29 cellular contexts compared by ENCODE assay signal in the genomic region with DNA sequence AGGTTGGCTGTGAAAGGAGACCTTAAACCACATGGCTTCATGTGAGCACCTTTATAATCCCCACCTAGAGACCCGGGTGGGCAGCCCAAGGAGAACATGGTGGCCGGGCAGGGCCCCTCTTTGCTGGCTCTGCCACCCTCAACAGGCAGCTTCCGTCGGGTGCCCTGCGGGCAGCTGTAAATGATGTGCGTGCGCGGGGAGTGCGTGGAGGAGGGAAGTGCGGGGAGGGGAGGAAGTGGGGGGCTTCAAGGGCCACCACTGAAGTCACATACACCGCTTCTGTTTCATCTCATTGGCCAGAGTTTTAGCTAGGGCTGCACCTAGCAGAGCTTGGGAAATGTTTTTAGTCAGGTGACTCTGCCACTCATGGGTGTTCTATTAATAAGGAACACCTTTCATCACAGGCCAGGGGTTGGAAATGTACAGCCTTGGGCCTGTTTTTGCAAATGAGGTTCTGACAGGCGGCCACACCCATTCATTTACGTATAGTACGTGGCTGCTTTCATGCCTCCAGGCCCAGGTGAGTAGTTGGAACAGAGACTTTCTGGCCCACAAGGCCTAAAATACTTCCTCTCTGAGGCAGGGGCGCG. TPM values are rescaled to one million over a fixed set of nuclear protein-coding genes. Genes with fewer than 3 reads are reported as not detected.
DNase-seq lines count a peak whose midpoint lies in the region; ATAC-seq and TF ChIP-seq lines count a peak whose summit lies in the region.
"Had no signal": no experiment of that assay in that cellular context is flagged by ENCODE, and none has a peak within 500 bp of the region (broad histone marks: within the 10 kb centered on the region; RNA-seq: fewer than 3 reads in every experiment).

No MANE protein-coding gene starts in this region.

- no peaks in the 10 kb centered on the region for H4K20me1 ChIP-seq in mammary epithelial cell (ENCODE audit: insufficient read depth, low read length)

- peaks cover 50% of the 10 kb centered on the region for H3K36me3 Mint-ChIP-seq in MCF 10A (ENCODE audit: insufficient read depth, unreplicated experiment)
- H3K36me3 Mint-ChIP-seq in T-cell: peaks cover 57% of the 10 kb centered on the region
- peaks cover 65% of the 10 kb centered on the region for H3K36me3 Mint-ChIP-seq in activated T-helper 2 cell treated with anti-CD3 and anti-CD28 coated beads, Interferon-gamma antibody, Interleukin-2, Interleukin-4, amounts not matched to agents 10 μg/mL and 5 μg/mL and 100 μg/mL, durations not matched to agents 14 hours and 24 hours and 36 hours (ENCODE audit: low read depth)

- dilution Hi-C loops in mammary epithelial cell (cut with HindIII; ENCODE audit: low sequenced_read_pairs): no loop called here

- H3K27me3 Mint-ChIP-seq in MCF 10A (ENCODE audit: insufficient read depth, unreplicated experiment): no peaks in the 10 kb centered on the region
- H3K27me3 Mint-ChIP-seq in T-cell: no peaks in the 10 kb centered on the region
- no peaks in the 10 kb centered on the region for H3K27me3 Mint-ChIP-seq in activated T-helper 2 cell treated with anti-CD3 and anti-CD28 coated beads, Interferon-gamma antibody, Interleukin-2, Interleukin-4, amounts not matched to agents 10 μg/mL and 5 μg/mL and 100 μg/mL, durations not matched to agents 14 hours and 24 hours and 36 hours (ENCODE audit: low read depth)
- H3K27me3 Mint-ChIP-seq: progenitor cell of endocrine pancreas had no signal

- no peak overlapping the region for H3K27ac ChIP-seq in mammary epithelial cell (ENCODE audit: insufficient read depth, low read depth, low read length)
- no peak overlapping the region for H3K27ac ChIP-seq in spleen
- H3K27ac ChIP-seq: brain microvascular endothelial cell, sigmoid colon, tibial nerve had no signal

- ATAC-seq in T-cell (replicated peaks in 1 of 4) (peak in 1 of 4 experiments; percentile 19), esophagus mucosa (peak; percentile 61)
- ATAC-seq: activated CD4-positive, CD25-positive, alpha-beta regulatory T cell treated with anti-CD3 and anti-CD28 coated beads, Interleukin-2, amount 50 U/mL, for 24 hours had no signal

- no peak for TF ChIP-seq POLR2A in spleen (IDR thresholded peaks at IDR 0.05)

- intact Hi-C loops in mammary epithelial cell (cut with micrococcal nuclease): no loop called here
- intact Hi-C loops in MCF 10A (cut with micrococcal nuclease): no loop called here
- intact Hi-C loops in spleen (cut with DNase I; ENCODE audit: low total_unique reads): no loop called here
- intact Hi-C loops in activated T-helper 2 cell treated with anti-CD3 and anti-CD28 coated beads, Interferon-gamma antibody, Interleukin-2, Interleukin-4, amounts not matched to agents 10 μg/mL and 5 μg/mL and 100 μg/mL, durations not matched to agents 14 hours and 24 hours and 36 hours (cut with micrococcal nuclease): no loop called here

- no peak for TF ChIP-seq CTCF in mammary epithelial cell (conservative IDR thresholded peaks at IDR 0.05 in 1 of 2, IDR thresholded peaks at IDR 0.05 in 1 of 2; ENCODE audit: extremely low read depth in 1 of 2, insufficient read depth in 1 of 2, low read depth in 1 of 2, low read length in 2 of 2)
- no peak for TF ChIP-seq CTCF in MCF 10A (IDR thresholded peaks at IDR 0.05; ENCODE audit: unreplicated experiment)
- no peak for TF ChIP-seq CTCF in spleen (IDR thresholded peaks at IDR 0.05 in 8 of 11, conservative IDR thresholded peaks at IDR 0.05 in 3 of 11)

- POLR2A ChIA-PET in MCF 10A (lab: Yijun Ruan, JAX): interaction anchor here (3.4 kb wide), 1 partner anchor 14 kb away, joined by 16 read pairs; a partner anchor contains a TSS
- POLR2A ChIA-PET in T-cell (lab: Charles Lee): no interaction called here

- H3K4me3 ChIP-seq in mammary epithelial cell (replicated peaks in 1 of 3; ENCODE audit: insufficient read depth in 1 of 3, low read depth in 2 of 3, low read length in 3 of 3) (no peak overlapping the region), spleen (no peak overlapping the region)
- H3K4me3 ChIP-seq: sigmoid colon, tibial nerve had no signal

- in situ Hi-C loops in mammary epithelial cell (cut with MboI; ENCODE audit: low sequenced_read_pairs in 2 of 2): no loop called here

- no peak overlapping the region for H3K27ac Mint-ChIP-seq in MCF 10A (ENCODE audit: low read depth, unreplicated experiment)
- H3K27ac Mint-ChIP-seq in T-cell: peak overlapping the region in 1 of 2 donors; percentile 99
- no peak overlapping the region for H3K27ac Mint-ChIP-seq in activated T-helper 2 cell treated with anti-CD3 and anti-CD28 coated beads, Interferon-gamma antibody, Interleukin-2, Interleukin-4, amounts not matched to agents 10 μg/mL and 5 μg/mL and 100 μg/mL, durations not matched to agents 14 hours and 24 hours and 36 hours
- H3K27ac Mint-ChIP-seq: progenitor cell of endocrine pancreas had no signal

- H3K36me3 ChIP-seq in mammary epithelial cell (ENCODE audit: insufficient read depth, low read length) (peaks cover 7% of the 10 kb centered on the region), spleen (peaks cover 0 to 77% (median 36%) of the 10 kb centered on the region in 6 donors)

- H3K4me2 ChIP-seq in mammary epithelial cell (ENCODE audit: insufficient read depth, low read depth, low read length): no peak overlapping the region

- H3K4me1 Mint-ChIP-seq in MCF 10A (ENCODE audit: insufficient read depth, unreplicated experiment) (peaks cover 7% of the 10 kb centered on the region), T-cell (peaks cover 56 to 64% (median 58%) of the 10 kb centered on the region in 3 donors)
- peaks cover 32% of the 10 kb centered on the region for H3K4me1 Mint-ChIP-seq in activated T-helper 2 cell treated with anti-CD3 and anti-CD28 coated beads, Interferon-gamma antibody, Interleukin-2, Interleukin-4, amounts not matched to agents 10 μg/mL and 5 μg/mL and 100 μg/mL, durations not matched to agents 14 hours and 24 hours and 36 hours (ENCODE audit: low read depth)

- H3K9me3 Mint-ChIP-seq in MCF 10A (ENCODE audit: unreplicated experiment): no peaks in the 10 kb centered on the region
- H3K9me3 Mint-ChIP-seq in T-cell: no peaks in the 10 kb centered on the region
- H3K9me3 Mint-ChIP-seq in activated T-helper 2 cell treated with anti-CD3 and anti-CD28 coated beads, Interferon-gamma antibody, Interleukin-2, Interleukin-4, amounts not matched to agents 10 μg/mL and 5 μg/mL and 100 μg/mL, durations not matched to agents 14 hours and 24 hours and 36 hours: no peaks in the 10 kb centered on the region

- H3K9me3 ChIP-seq in mammary epithelial cell (replicated peaks; ENCODE audit: insufficient read depth, low read length) (no peaks in the 10 kb centered on the region), spleen (no peaks in the 10 kb centered on the region)
- H3K9me3 ChIP-seq: sigmoid colon, tibial nerve had no signal

- H3K4me1 ChIP-seq in mammary epithelial cell (ENCODE audit: insufficient read depth, low read length): peaks cover 6% of the 10 kb centered on the region
- H3K4me1 ChIP-seq in spleen: peaks cover 0 to 35% (median 15%) of the 10 kb centered on the region in 6 donors

- H3K79me2 ChIP-seq in mammary epithelial cell (ENCODE audit: insufficient read depth, low read length): peaks cover 49% of the 10 kb centered on the region

- H2AFZ ChIP-seq in mammary epithelial cell (ENCODE audit: low read depth, low read length): no peak overlapping the region

- H3K27me3 ChIP-seq in mammary epithelial cell (ENCODE audit: insufficient read depth, low read length) (no peaks in the 10 kb centered on the region), spleen (replicated peaks in 1 of 7) (no peaks in the 10 kb centered on the region)
- H3K27me3 ChIP-seq: brain microvascular endothelial cell, sigmoid colon, tibial nerve had no signal

- BruUV-seq in mammary epithelial cell (replicated peaks; lab: Mats Ljungman, UMichigan) (no TSS peak), MCF 10A (replicated peaks; lab: Mats Ljungman, UMichigan) (no TSS peak)

- H3K4me3 Mint-ChIP-seq in MCF 10A (ENCODE audit: unreplicated experiment): no peak overlapping the region
- H3K4me3 Mint-ChIP-seq in T-cell: peak overlapping the region in 2 of 3 donors; percentile 61 to 84
- H3K4me3 Mint-ChIP-seq in activated T-helper 2 cell treated with anti-CD3 and anti-CD28 coated beads, Interferon-gamma antibody, Interleukin-2, Interleukin-4, amounts not matched to agents 10 μg/mL and 5 μg/mL and 100 μg/mL, durations not matched to agents 14 hours and 24 hours and 36 hours (ENCODE audit: low read depth): no peak overlapping the region

- 87% methylated on average over 10 of the region's 16 CpGs for WGBS in mammary epithelial cell (ENCODE audit: low coverage, missing lambda C conversion rate)
- 93 to 95% (median 94%) methylated on average over 16 of the region's 16 CpGs for WGBS in spleen, 5 donors

- CTCF ChIA-PET in mammary epithelial cell (lab: Charles Lee; ENCODE audit: low non-redundant PET) (no interaction called here), MCF 10A (lab: Yijun Ruan, JAX) (interaction anchor here (0.6 to 0.7 kb wide), 2 partner anchors 120 to 357 kb away, joined by 3 to 5 read pairs; no protein-coding TSS in a partner anchor), T-cell (lab: Charles Lee) (interaction anchor here in 1 of 2 donors (1.4 kb wide), 1 partner anchor 10 kb away, joined by 4 read pairs; no protein-coding TSS in a partner anchor)

- no peak overlapping the region for H3K9ac ChIP-seq in mammary epithelial cell (ENCODE audit: insufficient read depth, low read length)

- DNase-seq in mammary epithelial cell (peak; percentile 19), MCF 10A (ENCODE audit: unreplicated experiment) (no peak), T-cell (no peak), spleen (peak; percentile 45), 8988T (no peak)
- no peak for DNase-seq in activated T-helper 2 cell treated with anti-CD3 and anti-CD28 coated beads, Interferon-gamma antibody, Interleukin-2, Interleukin-4, amounts not matched to agents 10 μg/mL and 5 μg/mL and 100 μg/mL, durations not matched to agents 14 hours and 24 hours and 36 hours (ENCODE audit: low spot score)
- DNase-seq: activated naive CD4-positive, alpha-beta T cell treated with anti-CD3 and anti-CD28 coated beads, Interleukin-2, amount 50 U/mL, for 16 hours; activated T-cell treated with anti-CD3 and anti-CD28 coated beads, Interleukin-2, amount 50 U/mL, for 48 hours; amygdala; brain microvascular endothelial cell; NCI-H1048; NCI-H1694; sigmoid colon; stimulated activated CD4-positive, alpha-beta T cell treated with anti-CD3 and anti-CD28 coated beads, Interleukin-4, amount 100 ng/mL, for 24 hours; T-helper 1 cell had no signal

RNA-seq across cellular contexts. Expression of a gene that starts 14.5 kb away (rescaled TPM):
- total RNA-seq in mammary epithelial cell (10 to 100 TPM; 17.2 to 22.2 TPM), MCF 10A (2022) (16.0 and 16.7 TPM in 2 replicates), T-cell (100 to 1,000 TPM in 4 of 5 donors, 10 to 100 TPM in 1; 53.5 to 394 (median 154) TPM), esophagus mucosa (9.1 TPM), spleen (100 to 1,000 TPM in 2 of 7 donors, 10 to 100 TPM in 5; 42.2 to 127 (median 64.6) TPM)
- polyA plus RNA-seq in mammary epithelial cell (14.5 TPM), spleen (100 to 1,000 TPM in 1 of 3 donors, 10 to 100 TPM in 2; 13.0 to 205 (median 22.7) TPM)
- 7.3 TPM for polyA minus RNA-seq in mammary epithelial cell
- 30.7 and 37.5 TPM in 2 replicates for total RNA-seq in activated T-helper 2 cell treated with anti-CD3 and anti-CD28 coated beads, Interferon-gamma antibody, Interleukin-2, Interleukin-4, amounts not matched to agents 10 μg/mL and 5 μg/mL and 100 μg/mL, durations not matched to agents 14 hours and 24 hours and 36 hours

RNA-seq across cellular contexts. Expression of a gene that starts 39.5 kb away (rescaled TPM):
- total RNA-seq in mammary epithelial cell (not detected), MCF 10A (2022) (not detected in 2 replicates), T-cell (not detected), esophagus mucosa (not detected), spleen (1 to 10 TPM in 1 of 7 donors, under 1 TPM in 1, not detected in 5; 0.79 to 1.4 TPM)
- polyA plus RNA-seq in mammary epithelial cell (not detected), spleen (1 to 10 TPM in 2 of 3 donors, under 1 TPM in 1; 0.35 to 2.7 (median 2.4) TPM)
- not detected for polyA minus RNA-seq in mammary epithelial cell
- total RNA-seq in activated T-helper 2 cell treated with anti-CD3 and anti-CD28 coated beads, Interferon-gamma antibody, Interleukin-2, Interleukin-4, amounts not matched to agents 10 μg/mL and 5 μg/mL and 100 μg/mL, durations not matched to agents 14 hours and 24 hours and 36 hours: not detected in 2 replicates
- total RNA-seq: activated CD8-positive, alpha-beta memory T cell treated with anti-CD3 and anti-CD28 coated beads for 36 hours; endothelial cell of umbilical vein; G401; myocyte; NCI-H460; RPMI7951; sigmoid colon; SK-MEL-5; tibial nerve had no signal
- polyA plus RNA-seq: AG04450, BJ, endothelial cell of umbilical vein, liver had no signal

Comparison
In these comparisons a context has a peak if more than half of its experiments do, and no peak if none do; other contexts are left out.
1. DNase-seq: peak in mammary epithelial cell (single experiment) and spleen (single experiment); none in MCF 10A (single experiment), T-cell (0 of 34), 8988T (single experiment) and activated T-helper 2 cell treated with anti-CD3 and anti-CD28 coated beads, Interferon-gamma antibody, Interleukin-2, Interleukin-4, amounts not matched to agents 10 μg/mL and 5 μg/mL and 100 μg/mL, durations not matched to agents 14 hours and 24 hours and 36 hours (single experiment).
2. H3K4me3 Mint-ChIP-seq: peak in T-cell (2 of 3); none in MCF 10A (single experiment) and activated T-helper 2 cell treated with anti-CD3 and anti-CD28 coated beads, Interferon-gamma antibody, Interleukin-2, Interleukin-4, amounts not matched to agents 10 μg/mL and 5 μg/mL and 100 μg/mL, durations not matched to agents 14 hours and 24 hours and 36 hours (single experiment).